ENCODE assay signal across 20 cellular contexts in the genomic region with DNA sequence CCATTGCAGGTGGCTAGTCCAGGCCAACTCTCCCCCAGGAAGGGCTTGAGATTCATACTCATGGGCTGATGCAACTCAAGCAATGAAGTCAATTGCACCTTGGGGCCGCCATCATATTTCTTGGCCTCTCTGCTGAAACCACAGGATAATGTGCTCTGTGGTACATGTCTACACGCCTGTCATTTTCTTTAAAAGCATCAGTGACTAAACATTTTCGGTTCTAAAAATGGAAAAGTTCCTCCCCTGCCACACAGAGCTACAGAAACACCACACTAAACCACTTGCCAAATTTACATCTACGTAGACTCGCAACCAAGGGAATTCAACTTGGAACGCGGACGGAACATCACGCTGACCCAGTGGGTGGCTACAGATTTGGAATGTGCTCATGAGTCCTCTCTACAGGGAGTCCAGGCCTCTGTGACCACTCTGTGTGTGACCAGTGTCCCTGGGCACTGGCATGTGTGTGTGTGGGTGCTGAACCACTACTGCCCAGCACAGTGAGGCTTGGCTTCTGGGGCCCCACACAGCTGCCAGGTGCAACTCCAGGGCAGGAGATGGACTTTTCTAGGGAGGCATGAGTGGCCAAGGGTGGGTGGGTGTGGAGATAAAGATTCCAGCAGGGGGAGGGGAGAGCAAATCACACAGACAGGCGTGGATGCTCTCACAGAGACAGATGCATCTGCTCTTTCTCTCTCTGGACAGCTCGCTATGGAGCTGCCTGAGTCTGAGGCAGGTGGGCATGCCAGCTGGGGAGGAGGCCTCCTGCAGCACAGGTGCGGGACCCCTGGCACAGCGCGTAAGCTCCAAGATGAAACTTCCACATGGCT.
DNase-seq lines count a peak whose midpoint lies in the region; ATAC-seq and TF ChIP-seq lines count a peak whose summit lies in the region.
"Had no signal": no experiment of that assay in that cellular context is flagged by ENCODE, and none has a peak within 500 bp of the region (broad histone marks: within the 10 kb centered on the region; RNA-seq: fewer than 3 reads in every experiment).

No MANE protein-coding gene starts in this region.

- H3K9me3 Mint-ChIP-seq in brain (no peaks in the 10 kb centered on the region), neural crest cell (no peaks in the 10 kb centered on the region)
- H3K9me3 Mint-ChIP-seq: CD8-positive, alpha-beta memory T cell had no signal

- ATAC-seq in HG02884 (IDR thresholded peaks at IDR 0.05; ENCODE audit: unreplicated experiment): no peak
- no peak for ATAC-seq in T-helper 17 cell
- ATAC-seq: GM12878, Panc1, Right ventricle myocardium inferior had no signal

- H3K9me3 ChIP-seq in T-helper 17 cell (ENCODE audit: control insufficient read depth, low read length, poor library complexity, severe bottlenecking): no peaks in the 10 kb centered on the region
- H3K9me3 ChIP-seq: MG63 had no signal

- TF ChIP-seq CTCF in brain (conservative IDR thresholded peaks at IDR 0.05) (no peak), neural crest cell (conservative IDR thresholded peaks at IDR 0.05) (no peak)

- H3K4me3 Mint-ChIP-seq in brain: peak overlapping the region; percentile 91 to 95 (median 94)
- H3K4me3 Mint-ChIP-seq in neural crest cell: peak overlapping the region; percentile 93
- no peak overlapping the region for H3K4me3 Mint-ChIP-seq in T-helper 17 cell
- H3K4me3 Mint-ChIP-seq: B cell; CD8-positive, alpha-beta memory T cell; HFFc6 had no signal

- peak overlapping the region in 4 of 5 experiments; percentile 96 to 99 (median 99) for H3K27ac Mint-ChIP-seq in brain
- H3K27ac Mint-ChIP-seq in neural crest cell (ENCODE audit: unreplicated experiment): no peak overlapping the region
- no peak overlapping the region for H3K27ac Mint-ChIP-seq in T-helper 17 cell
- H3K27ac Mint-ChIP-seq: B cell; CD8-positive, alpha-beta memory T cell; HFFc6 had no signal

- H3K4me1 Mint-ChIP-seq in brain (peaks cover 72% of the 10 kb centered on the region), neural crest cell (peaks cover 47% of the 10 kb centered on the region), T-helper 17 cell (peaks cover 2% of the 10 kb centered on the region)
- H3K4me1 Mint-ChIP-seq: B cell; CD8-positive, alpha-beta memory T cell had no signal

- DNase-seq in NOMO-1 treated with DMSO at 0.1 percent for 48 hours (lab: John Stamatoyannopoulos, UW; ENCODE audit: unreplicated experiment) (peak; percentile 4), NOMO-1 treated with dmso at 0.1 percent for 144 hours (lab: John Stamatoyannopoulos, UW; ENCODE audit: unreplicated experiment) (no peak), neural crest cell (ENCODE audit: low read depth, low spot score) (no peak), NCI-H2029 (lab: John Stamatoyannopoulos, UW) (no peak), T-helper 17 cell (no peak), GM19240 (ENCODE audit: insufficient read length, low spot score) (no peak)
- DNase-seq: CD8-positive, alpha-beta memory T cell; DND-41; GDM1; HFFc6; Karpas-422; MG63; NCI-H187 treated with DMSO at 0.1 percent for 48 hours; NCI-H774 had no signal

- peaks cover 23% of the 10 kb centered on the region for H3K36me3 Mint-ChIP-seq in brain
- H3K36me3 Mint-ChIP-seq in neural crest cell (ENCODE audit: low read depth): no peaks in the 10 kb centered on the region
- peaks cover 4% of the 10 kb centered on the region for H3K36me3 Mint-ChIP-seq in T-helper 17 cell (ENCODE audit: low read depth)
- H3K36me3 Mint-ChIP-seq: CD8-positive, alpha-beta memory T cell had no signal

- H3K27me3 Mint-ChIP-seq in brain (peaks cover 7% of the 10 kb centered on the region), neural crest cell (ENCODE audit: low read depth) (peaks cover 3% of the 10 kb centered on the region), T-helper 17 cell (peaks cover 53% of the 10 kb centered on the region)

Comparison
In these comparisons a context has a peak if more than half of its experiments do, and no peak if none do; other contexts are left out.
1. H3K27ac Mint-ChIP-seq: peak in brain (4 of 5); none in neural crest cell (single experiment) and T-helper 17 cell (single experiment).